8 cellular contexts compared by ENCODE assay signal in genomic region chr12:57693317-57693658, GRCh38. TPM values are rescaled to one million over a fixed set of nuclear protein-coding genes. Genes with fewer than 3 reads are reported as not detected.
DNase-seq lines count a peak whose midpoint lies in the region; ATAC-seq, FAIRE-seq and TF ChIP-seq lines count a peak whose summit lies in the region.

No MANE protein-coding gene starts in this region.

- H3K4me3 ChIP-seq in Caco-2 (ENCODE audit: low read depth, low read length) (peak overlapping the region; percentile 32), IMR-90 (ENCODE audit: insufficient read depth, low read depth, low read length) (no peak overlapping the region), endothelial cell of umbilical vein (replicated peaks in 1 of 3; ENCODE audit: insufficient read depth in 1 of 3, low read depth in 1 of 3, low read length in 3 of 3) (peak overlapping the region in 1 of 3 experiments; percentile 1), mesendoderm (ENCODE audit: low read length) (no peak overlapping the region)

- H3K79me2 ChIP-seq in endothelial cell of umbilical vein (ENCODE audit: control insufficient read depth, insufficient read depth, low read length) (peaks cover 3% of the 10 kb centered on the region), mesendoderm (ENCODE audit: control insufficient read depth, insufficient read depth, low read length) (no peaks in the 10 kb centered on the region)

- CTCF ChIA-PET in Caco-2 (lab: Charles Lee) (interaction anchor here (0.7 to 1.7 kb wide), 5 partner anchors 10 to 146 kb away, joined by 3 to 6 read pairs (median 3); partner anchors contain the start of gene DCTN2), IMR-90 (lab: Yijun Ruan, JAX) (interaction anchor here (0.7 to 1.4 kb wide), 3 partner anchors 11 to 33 kb away, joined by 4 to 8 read pairs (median 5); no protein-coding TSS in a partner anchor), endothelial cell of umbilical vein (lab: Charles Lee) (interaction anchor here (0.7 to 3.5 kb wide), 5 partner anchors 33 to 111 kb away, joined by 3 to 25 read pairs (median 5); partner anchors contain the start of gene B4GALNT1)

- 0 out of 2 replicates have a peak overlapping the region, but pooled peaks have one; percentile 18 for H2AK5ac ChIP-seq in IMR-90 (ENCODE audit: low read depth, low read length)
- H2AK5ac ChIP-seq in mesendoderm (ENCODE audit: low read length), result no peak overlapping the region

- H4K20me1 ChIP-seq in IMR-90 (ENCODE audit: insufficient read depth, low read length) (no peaks in the 10 kb centered on the region), endothelial cell of umbilical vein (replicated peaks; ENCODE audit: control insufficient read depth, extremely low read depth, insufficient read depth, low read length) (no peaks in the 10 kb centered on the region)

- H3K27ac ChIP-seq in IMR-90 (ENCODE audit: insufficient read depth, low read length) (no peak overlapping the region), endothelial cell of umbilical vein (ENCODE audit: insufficient read depth, low read depth, low read length) (no peak overlapping the region), mesendoderm (ENCODE audit: low read depth, low read length) (no peak overlapping the region)

- H3K9ac ChIP-seq in IMR-90 (ENCODE audit: low read depth, low read length) (no peak overlapping the region), endothelial cell of umbilical vein (replicated peaks; ENCODE audit: extremely low read depth, insufficient read depth, low read length) (no peak overlapping the region), mesendoderm (ENCODE audit: low read length) (no peak overlapping the region)

- no peak overlapping the region for H4K91ac ChIP-seq in IMR-90 (ENCODE audit: insufficient read depth, low read depth, low read length)

- H4K5ac ChIP-seq in IMR-90 (ENCODE audit: low read depth, low read length) (no peak overlapping the region), mesendoderm (ENCODE audit: low read length) (no peak overlapping the region)

- POLR2A ChIA-PET in Caco-2 (lab: Charles Lee), result no interaction called here
- POLR2A ChIA-PET in IMR-90 (lab: Charles Lee; ENCODE audit: unreplicated experiment), result no interaction called here
- POLR2A ChIA-PET in endothelial cell of umbilical vein (lab: Charles Lee), result no interaction called here

- no peak overlapping the region for H3K27ac Mint-ChIP-seq in Caco-2 (ENCODE audit: unreplicated experiment)

- H2BK15ac ChIP-seq in IMR-90 (ENCODE audit: low read depth, low read length), result no peak overlapping the region
- H2BK15ac ChIP-seq in mesendoderm (replicated peaks; ENCODE audit: low read depth), result no peak overlapping the region

- no peak overlapping the region for H3K14ac ChIP-seq in IMR-90 (replicated peaks; ENCODE audit: low read depth, low read length)

- H2AK9ac ChIP-seq in IMR-90 (replicated peaks; ENCODE audit: low read depth, low read length, poor library complexity), result no peak overlapping the region

- ATAC-seq in IMR-90 (ENCODE audit: low read depth), result no peak

- dilution Hi-C loops in IMR-90 (cut with HindIII; ENCODE audit: low sequenced_read_pairs, unreplicated experiment), result no loop called here
- dilution Hi-C loops in endothelial cell of umbilical vein (cut with MboI; ENCODE audit: extremely low pct_ligation_motif_present, low sequenced_read_pairs), result no loop called here

- H2BK5ac ChIP-seq in IMR-90 (ENCODE audit: low read depth, low read length, poor library complexity, severe bottlenecking), result no peak overlapping the region
- H2BK5ac ChIP-seq in mesendoderm (ENCODE audit: low read length), result no peak overlapping the region

- peaks cover 8% of the 10 kb centered on the region for H3K9me3 Mint-ChIP-seq in Caco-2 (ENCODE audit: unreplicated experiment)

- no peak for TF ChIP-seq POLR2A in IMR-90 (IDR thresholded peaks at IDR 0.05; ENCODE audit: low read depth, low read length)
- no peak for TF ChIP-seq POLR2A in endothelial cell of umbilical vein (IDR thresholded peaks at IDR 0.05; ENCODE audit: low read depth, low read length)

- H3K56ac ChIP-seq in IMR-90 (ENCODE audit: extremely low read depth, insufficient read depth, low read length), result no peak overlapping the region
- H3K56ac ChIP-seq in mesendoderm (ENCODE audit: low read length), result no peak overlapping the region

- H3K4ac ChIP-seq in IMR-90 (ENCODE audit: low read depth, low read length) (no peak overlapping the region), mesendoderm (ENCODE audit: low read depth, low read length) (no peak overlapping the region)

- peaks cover 8% of the 10 kb centered on the region for H3K4me1 Mint-ChIP-seq in Caco-2 (ENCODE audit: low read depth, unreplicated experiment)

- H3K18ac ChIP-seq in IMR-90 (ENCODE audit: low read depth, low read length) (no peak overlapping the region), mesendoderm (ENCODE audit: low read length) (no peak overlapping the region)

- no peak overlapping the region for H3K4me3 Mint-ChIP-seq in Caco-2 (ENCODE audit: unreplicated experiment)

- BruUV-seq in Caco-2 (replicated peaks; lab: Mats Ljungman, UMichigan), result no TSS peak
- BruUV-seq in IMR-90 (replicated peaks; lab: Mats Ljungman, UMichigan), result no TSS peak
- BruUV-seq in endothelial cell of umbilical vein (replicated peaks; lab: Mats Ljungman, UMichigan), result no TSS peak

- TF ChIP-seq CTCF in Caco-2 (IDR thresholded peaks at IDR 0.05; ENCODE audit: insufficient read depth in 1 of 2, low read depth in 1 of 2, low read length in 1 of 2, severe bottlenecking in 1 of 2, unreplicated experiment in 1 of 2) (no peak), IMR-90 (conservative IDR thresholded peaks at IDR 0.05; ENCODE audit: low read depth, low read length) (no peak), endothelial cell of umbilical vein (IDR thresholded peaks at IDR 0.05; ENCODE audit: extremely low read depth in 1 of 2, insufficient read depth in 1 of 2, low read depth in 1 of 2, low read length in 2 of 2) (no peak)

- H3K4me1 ChIP-seq in Caco-2, result peaks cover 9% of the 10 kb centered on the region
- 0 out of 2 replicates have a peak, but pooled peaks cover 3% of the 10 kb centered on the region for H3K4me1 ChIP-seq in IMR-90 (ENCODE audit: control insufficient read depth, insufficient read depth, low read length)
- H3K4me1 ChIP-seq in endothelial cell of umbilical vein (ENCODE audit: control insufficient read depth, extremely low read depth, insufficient read depth, low read length), result peaks cover 7% of the 10 kb centered on the region
- peaks cover 3% of the 10 kb centered on the region for H3K4me1 ChIP-seq in mesendoderm (ENCODE audit: control insufficient read depth, low read depth, low read length)

- peak overlapping the region; percentile 17; the same call in 1 of the 2 replicates for H3K4me2 ChIP-seq in IMR-90 (ENCODE audit: low read depth, low read length)
- peak overlapping the region; percentile 25 for H3K4me2 ChIP-seq in endothelial cell of umbilical vein (ENCODE audit: insufficient read depth, low read length)
- H3K4me2 ChIP-seq in mesendoderm (ENCODE audit: low read length), result no peak overlapping the region

- H3K9me3 ChIP-seq in Caco-2, result no peaks in the 10 kb centered on the region
- no peaks in the 10 kb centered on the region for H3K9me3 ChIP-seq in IMR-90 (ENCODE audit: control insufficient read depth, insufficient read depth, low read length)
- no peaks in the 10 kb centered on the region for H3K9me3 ChIP-seq in endothelial cell of umbilical vein (replicated peaks; ENCODE audit: control insufficient read depth, insufficient read depth, low read length)

- H2BK20ac ChIP-seq in IMR-90 (ENCODE audit: low read depth, low read length), result no peak overlapping the region

- H4K8ac ChIP-seq in IMR-90 (ENCODE audit: low read depth in 2 of 2, low read length in 2 of 2) (peak overlapping the region in 1 of 2 experiments; percentile 24; a peak in 1 of 4 replicates), mesendoderm (ENCODE audit: low read depth, low read length) (no peak overlapping the region)

- no peak overlapping the region for H3K23ac ChIP-seq in IMR-90 (ENCODE audit: low read depth, low read length)
- H3K23ac ChIP-seq in mesendoderm (ENCODE audit: low read length), result no peak overlapping the region

- peaks cover 7% of the 10 kb centered on the region for H3K36me3 Mint-ChIP-seq in Caco-2 (ENCODE audit: insufficient read depth, unreplicated experiment)

- H3K36me3 ChIP-seq in Caco-2 (ENCODE audit: control insufficient read depth, insufficient read depth, low read length) (peaks cover 2% of the 10 kb centered on the region), IMR-90 (ENCODE audit: control insufficient read depth, insufficient read depth, low read length) (peaks cover 12% of the 10 kb centered on the region), endothelial cell of umbilical vein (ENCODE audit: control insufficient read depth in 2 of 2, extremely low read depth in 1 of 2, insufficient read depth in 2 of 2, low read length in 2 of 2) (peaks cover 4 to 8% of the 10 kb centered on the region in 2 experiments), mesendoderm (ENCODE audit: control insufficient read depth, insufficient read depth, low read length) (no peaks in the 10 kb centered on the region)

- WGBS in IMR-90 (ENCODE audit: extremely low coverage in 2 of 2, insufficient read length in 1 of 2), 2 experiments, result 80% methylated on average over 1 of the region's 10 CpGs; no CpG with 5 or more reads in 1 of the 2 experiments
- WGBS in mesendoderm (ENCODE audit: extremely low coverage, insufficient coverage, low lambda C conversion rate), result no CpG with 5 or more reads among the region's 10 CpGs

- intact Hi-C loops in Caco-2 (cut with micrococcal nuclease; ENCODE audit: unreplicated experiment) (loop anchor here (1.0 to 5.0 kb wide), 4 partner anchors 44 to 111 kb away; partner anchors contain the start of genes AGAP2, B4GALNT1 and PIP4K2C), IMR-90 (cut with micrococcal nuclease) (loop anchor here (2.0 to 5.0 kb wide), 3 partner anchors 60 to 236 kb away; partner anchors contain the start of genes B4GALNT1, GLI1 and INHBE), endothelial cell of umbilical vein (cut with micrococcal nuclease) (loop anchor here (2.0 to 5.0 kb wide), 2 partner anchors 110 to 146 kb away; partner anchors contain the start of gene DCTN2)

- no peak for DNase-seq in Caco-2
- no peak for DNase-seq in IMR-90
- no peak for DNase-seq in endothelial cell of umbilical vein (ENCODE audit: low read depth, low spot score)
- DNase-seq in pons (ENCODE audit: low spot score), result peak; percentile 6
- DNase-seq in mesendoderm, result no peak
- DNase-seq in epidermal melanocyte (ENCODE audit: insufficient read length, low spot score), result no peak
- no peak for DNase-seq in HK-2 (ENCODE audit: unreplicated experiment)
- no peak for DNase-seq in superior temporal gyrus (ENCODE audit: extremely low spot score)

- no peak for TF ChIP-seq RAD21 in IMR-90 (IDR thresholded peaks at IDR 0.05; ENCODE audit: low read length)

- peaks cover 3% of the 10 kb centered on the region for H3K27me3 Mint-ChIP-seq in Caco-2 (ENCODE audit: insufficient read depth, unreplicated experiment)

- H2AFZ ChIP-seq in IMR-90 (replicated peaks; ENCODE audit: low read length, poor library complexity) (peak overlapping the region; percentile 78), endothelial cell of umbilical vein (ENCODE audit: low read depth, low read length) (peak overlapping the region; percentile 42)

- H3K79me1 ChIP-seq in IMR-90 (ENCODE audit: low read depth in 1 of 2, low read length in 2 of 2) (peaks cover 12 to 24% of the 10 kb centered on the region in 2 experiments), mesendoderm (ENCODE audit: low read length) (peaks cover 1% of the 10 kb centered on the region)

- H3K27me3 ChIP-seq in Caco-2 (replicated peaks; ENCODE audit: control insufficient read depth, insufficient read depth, low read length) (no peaks in the 10 kb centered on the region), IMR-90 (ENCODE audit: control insufficient read depth, insufficient read depth, low read length) (no peaks in the 10 kb centered on the region), endothelial cell of umbilical vein (ENCODE audit: control insufficient read depth in 2 of 2, insufficient read depth in 2 of 2, low read length in 2 of 2) (peaks cover 0 to 3% of the 10 kb centered on the region in 2 experiments), mesendoderm (ENCODE audit: insufficient read depth, low read length, poor library complexity) (no peaks in the 10 kb centered on the region)

- H3K9me1 ChIP-seq in IMR-90 (ENCODE audit: insufficient read depth, low read length) (peaks cover 6% of the 10 kb centered on the region), endothelial cell of umbilical vein (replicated peaks; ENCODE audit: control insufficient read depth, extremely low read depth, insufficient read depth, low read length) (no peaks in the 10 kb centered on the region)

- in situ Hi-C loops in IMR-90 (cut with MboI; ENCODE audit: low sequenced_read_pairs), result no loop called here

- no peak for FAIRE-seq in endothelial cell of umbilical vein (lab: Jason Lieb, UNC)

- no peak overlapping the region for H2BK120ac ChIP-seq in IMR-90 (ENCODE audit: low read depth, low read length)
- no peak overlapping the region for H2BK120ac ChIP-seq in mesendoderm (ENCODE audit: low read depth, low read length)

RNA-seq across cellular contexts. Expression of gene OS9, which starts 0.6 kb away (rescaled TPM):
- total RNA-seq in Caco-2 (2022) (169 and 182 TPM in 2 replicates), IMR-90 (2012; rRNA removed) (159 and 182 TPM in 2 replicates), endothelial cell of umbilical vein (188 and 212 TPM in 2 replicates)
- polyA plus RNA-seq in IMR-90 (2012; rRNA removed) (188 and 272 TPM in 2 replicates), endothelial cell of umbilical vein (374 and 561 TPM in 2 replicates)
- polyA plus RNA-seq in IMR-90 (2012; cell fraction: cytosol; rRNA removed), result 327 and 430 TPM in 2 replicates
- polyA plus RNA-seq in IMR-90 (2012; cell fraction: nucleus; rRNA removed; ENCODE audit: low replicate concordance), result 286 and 406 TPM in 2 replicates
- 273 and 349 TPM in 2 replicates for polyA plus RNA-seq in endothelial cell of umbilical vein (2011; cell fraction: cytosol; rRNA removed)
- 399 and 498 TPM in 2 replicates for polyA plus RNA-seq in endothelial cell of umbilical vein (2011; cell fraction: nucleus; rRNA removed)
- polyA plus RNA-seq in endothelial cell of umbilical vein (2012), result 232 and 261 TPM in 2 replicates
- 403 and 488 TPM in 2 replicates for polyA minus RNA-seq in endothelial cell of umbilical vein
- polyA minus RNA-seq in endothelial cell of umbilical vein (2011; cell fraction: cytosol; rRNA and poly(A)+ RNA removed), result 28.0 TPM
- polyA minus RNA-seq in endothelial cell of umbilical vein (2011; cell fraction: nucleus; rRNA and poly(A)+ RNA removed), result 76.8 and 85.8 TPM in 2 replicates
- 50.4 TPM for polyA plus RNA-seq in mesendoderm (2013, experiment 1 of 2)
- polyA plus RNA-seq in mesendoderm (2013, experiment 2 of 2), result 48.8 TPM

RNA-seq across cellular contexts. Expression of gene AGAP2, which starts 45.3 kb away (rescaled TPM):
- total RNA-seq in Caco-2 (2022) (0.09 TPM in 1 of 2 replicates, not detected in the other), IMR-90 (2012; rRNA removed) (0.18 and 0.28 TPM in 2 replicates), endothelial cell of umbilical vein (0.05 and 0.24 TPM in 2 replicates)
- polyA plus RNA-seq in IMR-90 (2012; rRNA removed) (0.03 and 0.07 TPM in 2 replicates), endothelial cell of umbilical vein (0.04 and 0.05 TPM in 2 replicates)
- polyA plus RNA-seq in IMR-90 (2012; cell fraction: cytosol; rRNA removed), result 0.09 and 0.10 TPM in 2 replicates
- 0.55 and 0.88 TPM in 2 replicates for polyA plus RNA-seq in IMR-90 (2012; cell fraction: nucleus; rRNA removed; ENCODE audit: low replicate concordance)
- 0.04 and 0.08 TPM in 2 replicates for polyA plus RNA-seq in endothelial cell of umbilical vein (2011; cell fraction: cytosol; rRNA removed)
- polyA plus RNA-seq in endothelial cell of umbilical vein (2011; cell fraction: nucleus; rRNA removed), result 0.05 and 0.10 TPM in 2 replicates
- polyA plus RNA-seq in endothelial cell of umbilical vein (2012), result 0.14 and 0.20 TPM in 2 replicates
- polyA minus RNA-seq in endothelial cell of umbilical vein, result 0.04 TPM in 1 of 2 replicates, not detected in the other
- not detected for polyA minus RNA-seq in endothelial cell of umbilical vein (2011; cell fraction: cytosol; rRNA and poly(A)+ RNA removed)
- polyA minus RNA-seq in endothelial cell of umbilical vein (2011; cell fraction: nucleus; rRNA and poly(A)+ RNA removed), result 0.14 and 0.63 TPM in 2 replicates
- polyA plus RNA-seq in mesendoderm (2013, experiment 1 of 2), result 0.60 TPM
- polyA plus RNA-seq in mesendoderm (2013, experiment 2 of 2), result 0.39 TPM

RNA-seq across cellular contexts. Expression of gene TSPAN31, which starts 51.6 kb away (rescaled TPM):
- total RNA-seq in Caco-2 (2022) (20.6 and 23.3 TPM in 2 replicates), IMR-90 (2012; rRNA removed) (51.1 and 71.2 TPM in 2 replicates), endothelial cell of umbilical vein (14.6 and 15.0 TPM in 2 replicates)
- polyA plus RNA-seq in IMR-90 (2012; rRNA removed) (9.9 and 12.3 TPM in 2 replicates), endothelial cell of umbilical vein (33.3 and 43.9 TPM in 2 replicates)
- 22.4 and 46.8 TPM in 2 replicates for polyA plus RNA-seq in IMR-90 (2012; cell fraction: cytosol; rRNA removed)
- polyA plus RNA-seq in IMR-90 (2012; cell fraction: nucleus; rRNA removed; ENCODE audit: low replicate concordance), result 23.3 and 27.2 TPM in 2 replicates
- 19.8 and 19.9 TPM in 2 replicates for polyA plus RNA-seq in endothelial cell of umbilical vein (2011; cell fraction: cytosol; rRNA removed)
- polyA plus RNA-seq in endothelial cell of umbilical vein (2011; cell fraction: nucleus; rRNA removed), result 15.5 and 16.4 TPM in 2 replicates
- polyA plus RNA-seq in endothelial cell of umbilical vein (2012), result 25.7 and 27.8 TPM in 2 replicates
- 47.8 and 57.1 TPM in 2 replicates for polyA minus RNA-seq in endothelial cell of umbilical vein
- 5.5 TPM for polyA minus RNA-seq in endothelial cell of umbilical vein (2011; cell fraction: cytosol; rRNA and poly(A)+ RNA removed)
- 4.4 and 12.2 TPM in 2 replicates for polyA minus RNA-seq in endothelial cell of umbilical vein (2011; cell fraction: nucleus; rRNA and poly(A)+ RNA removed)
- polyA plus RNA-seq in mesendoderm (2013, experiment 1 of 2), result 5.8 TPM
- polyA plus RNA-seq in mesendoderm (2013, experiment 2 of 2), result 6.5 TPM

RNA-seq across cellular contexts. Expression of gene CDK4, which starts 58.8 kb away (rescaled TPM):
- 205 and 210 TPM in 2 replicates for total RNA-seq in Caco-2 (2022)
- total RNA-seq in IMR-90 (2012; rRNA removed), result 239 and 297 TPM in 2 replicates
- polyA plus RNA-seq in IMR-90 (2012; rRNA removed), result 252 and 261 TPM in 2 replicates
- 201 and 295 TPM in 2 replicates for polyA plus RNA-seq in IMR-90 (2012; cell fraction: cytosol; rRNA removed)
- 85.8 and 86.8 TPM in 2 replicates for polyA plus RNA-seq in IMR-90 (2012; cell fraction: nucleus; rRNA removed; ENCODE audit: low replicate concordance)
- total RNA-seq in endothelial cell of umbilical vein, result 156 and 171 TPM in 2 replicates
- polyA plus RNA-seq in endothelial cell of umbilical vein, result 300 and 332 TPM in 2 replicates
- polyA plus RNA-seq in endothelial cell of umbilical vein (2011; cell fraction: cytosol; rRNA removed), result 337 and 366 TPM in 2 replicates
- 173 and 189 TPM in 2 replicates for polyA plus RNA-seq in endothelial cell of umbilical vein (2011; cell fraction: nucleus; rRNA removed)
- polyA plus RNA-seq in endothelial cell of umbilical vein (2012), result 197 and 206 TPM in 2 replicates
- polyA minus RNA-seq in endothelial cell of umbilical vein, result 184 and 194 TPM in 2 replicates
- 130 TPM for polyA minus RNA-seq in endothelial cell of umbilical vein (2011; cell fraction: cytosol; rRNA and poly(A)+ RNA removed)
- 54.8 and 62.4 TPM in 2 replicates for polyA minus RNA-seq in endothelial cell of umbilical vein (2011; cell fraction: nucleus; rRNA and poly(A)+ RNA removed)
- polyA plus RNA-seq in mesendoderm (2013, experiment 1 of 2), result 159 TPM
- 158 TPM for polyA plus RNA-seq in mesendoderm (2013, experiment 2 of 2)
